ENCODE assay signal across 7 cellular contexts in genomic region chr1:161616417-161616816, GRCh38. TPM values are rescaled to one million over a fixed set of nuclear protein-coding genes. Genes with fewer than 3 reads are reported as not detected.
"Had no signal": no experiment of that assay in that cellular context is flagged by ENCODE, and none has a peak within 500 bp of the region (broad histone marks: within the 10 kb centered on the region; RNA-seq: fewer than 3 reads in every experiment).

No MANE protein-coding gene starts in this region.

RNA-seq across cellular contexts. Expression of gene FCGR3B, which starts 14.6 kb away (rescaled TPM):
- total RNA-seq: GM23248, GM23338, H1, H4, H7, H9, HFFc6 had no signal
- polyA plus RNA-seq: GM23248, GM23338, H1 had no signal

RNA-seq across cellular contexts. Expression of gene FCGR2B, which starts 46.5 kb away (rescaled TPM):
- total RNA-seq: GM23248, GM23338, H1, H4, H7, H9, HFFc6 had no signal
- polyA plus RNA-seq: GM23248, GM23338 had no signal
